Comparison of ENCODE assay signal across 13 cellular contexts in the genomic region with DNA sequence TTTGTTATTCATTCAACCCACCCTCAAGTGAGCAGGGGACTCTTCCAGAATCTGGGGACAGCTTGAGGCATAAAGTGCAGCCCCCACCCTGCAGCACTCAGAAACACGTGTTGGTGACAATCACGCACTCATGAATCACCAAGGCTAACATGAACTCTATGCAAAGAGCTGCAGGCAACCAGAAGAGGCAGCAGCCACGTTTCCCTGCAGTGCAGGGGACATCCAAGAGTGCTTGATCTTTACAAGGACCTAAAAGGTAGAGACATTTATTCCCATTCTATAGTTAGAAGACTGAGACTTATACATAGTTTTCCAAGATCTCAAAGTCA.
DNase-seq lines count a peak whose midpoint lies in the region; ATAC-seq and TF ChIP-seq lines count a peak whose summit lies in the region.
"Had no signal": no experiment of that assay in that cellular context is flagged by ENCODE, and none has a peak within 500 bp of the region (broad histone marks: within the 10 kb centered on the region; RNA-seq: fewer than 3 reads in every experiment).

No MANE protein-coding gene starts in this region.

- H3K36me3 Mint-ChIP-seq in activated naive CD4-positive, alpha-beta T cell treated with anti-CD3 and anti-CD28 coated beads, Interleukin-2, amount 50 U/mL, for 72 hours = peaks cover 12 to 13% of the 10 kb centered on the region in 2 donors

- TF ChIP-seq CTCF in brain microvascular endothelial cell (IDR thresholded peaks at IDR 0.05; ENCODE audit: low read depth, low read length, missing control alignments) (peak; percentile 32), smooth muscle cell (IDR thresholded peaks at IDR 0.05; ENCODE audit: borderline replicate concordance, insufficient read depth, poor library complexity, severe bottlenecking) (no peak)

- no peak overlapping the region for H2AFZ ChIP-seq in smooth muscle cell (ENCODE audit: low read depth)

- no peaks in the 10 kb centered on the region for H3K79me2 ChIP-seq in smooth muscle cell (ENCODE audit: low read depth)

- peaks cover 4% of the 10 kb centered on the region for H3K4me1 ChIP-seq in smooth muscle cell (ENCODE audit: low read depth)

- H3K27me3 ChIP-seq in brain microvascular endothelial cell (replicated peaks) (no peaks in the 10 kb centered on the region), smooth muscle cell (ENCODE audit: low read depth) (no peaks in the 10 kb centered on the region)
- H3K27me3 ChIP-seq: ovary had no signal

- H3K36me3 ChIP-seq in KOPT-K1 (ENCODE audit: insufficient read depth, low read length) = no peaks in the 10 kb centered on the region
- H3K36me3 ChIP-seq in brain microvascular endothelial cell (replicated peaks) = no peaks in the 10 kb centered on the region
- no peaks in the 10 kb centered on the region for H3K36me3 ChIP-seq in smooth muscle cell (ENCODE audit: low read depth)
- H3K36me3 ChIP-seq: ovary had no signal

- in situ Hi-C loops in brain microvascular endothelial cell (cut with HindIII; ENCODE audit: low pct_ligation_motif_present, low sequenced_read_pairs) = no loop called here

- peak overlapping the region; percentile 8 for H3K4me2 ChIP-seq in smooth muscle cell

- peak overlapping the region; percentile 88 to 95 for H3K27ac Mint-ChIP-seq in activated naive CD4-positive, alpha-beta T cell treated with anti-CD3 and anti-CD28 coated beads, Interleukin-2, amount 50 U/mL, for 72 hours

- H3K27ac ChIP-seq in KOPT-K1 (ENCODE audit: low read depth, low read length, poor library complexity, severe bottlenecking) (peak overlapping the region; percentile 94), brain microvascular endothelial cell (peak overlapping the region; percentile 97), smooth muscle cell (ENCODE audit: low read depth) (peak overlapping the region; percentile 56)
- H3K27ac ChIP-seq: ovary had no signal

- no peak for DNase-seq in activated naive CD4-positive, alpha-beta T cell treated with anti-CD3 and anti-CD28 coated beads, Interleukin-2, amount 50 U/mL, for 72 hours (ENCODE audit: low spot score in 2 of 2)
- DNase-seq in activated naive CD4-positive, alpha-beta T cell (lab: John Stamatoyannopoulos, UW) = no peak
- peak; percentile 62 for DNase-seq in brain microvascular endothelial cell
- DNase-seq in smooth muscle cell (lab: John Stamatoyannopoulos, UW; ENCODE audit: unreplicated experiment) = no peak
- DNase-seq in globus pallidus (ENCODE audit: low spot score) = no peak
- no peak for DNase-seq in superior temporal gyrus (ENCODE audit: extremely low spot score)
- no peak for DNase-seq in HK-2 (ENCODE audit: unreplicated experiment)
- DNase-seq: left colon, NCI-H2081, NCI-H510A, ovary, SHP77 treated with DMSO at 0.1 percent for 48 hours had no signal

- H3K4me3 ChIP-seq in brain microvascular endothelial cell (ENCODE audit: low read depth, low read length) = no peak overlapping the region
- no peak overlapping the region for H3K4me3 ChIP-seq in smooth muscle cell
- H3K4me3 ChIP-seq: ovary had no signal

- peaks cover 10% of the 10 kb centered on the region in 2 donors for H3K9me3 Mint-ChIP-seq in activated naive CD4-positive, alpha-beta T cell treated with anti-CD3 and anti-CD28 coated beads, Interleukin-2, amount 50 U/mL, for 72 hours

- WGBS in smooth muscle cell (ENCODE audit: low lambda C conversion rate) = 59% methylated on average over 3 of the region's 3 CpGs

- H3K9me3 ChIP-seq in KOPT-K1 (ENCODE audit: insufficient read depth, low read length, poor library complexity, severe bottlenecking) (no peaks in the 10 kb centered on the region), smooth muscle cell (replicated peaks; ENCODE audit: low read depth) (no peaks in the 10 kb centered on the region)
- H3K9me3 ChIP-seq: ovary had no signal

- H4K20me1 ChIP-seq in smooth muscle cell (ENCODE audit: low read depth) = no peaks in the 10 kb centered on the region

- H3F3A ChIP-seq in smooth muscle cell (ENCODE audit: low read depth) = no peaks in the 10 kb centered on the region

- no peak for ATAC-seq in activated naive CD4-positive, alpha-beta T cell treated with anti-CD3 and anti-CD28 coated beads, Interleukin-2, amount 50 U/mL, for 72 hours
- ATAC-seq: left colon had no signal

- peak overlapping the region; percentile 18 for H3K9ac ChIP-seq in smooth muscle cell (ENCODE audit: low read depth)
